26 cellular contexts compared by ENCODE assay signal in the genomic region with DNA sequence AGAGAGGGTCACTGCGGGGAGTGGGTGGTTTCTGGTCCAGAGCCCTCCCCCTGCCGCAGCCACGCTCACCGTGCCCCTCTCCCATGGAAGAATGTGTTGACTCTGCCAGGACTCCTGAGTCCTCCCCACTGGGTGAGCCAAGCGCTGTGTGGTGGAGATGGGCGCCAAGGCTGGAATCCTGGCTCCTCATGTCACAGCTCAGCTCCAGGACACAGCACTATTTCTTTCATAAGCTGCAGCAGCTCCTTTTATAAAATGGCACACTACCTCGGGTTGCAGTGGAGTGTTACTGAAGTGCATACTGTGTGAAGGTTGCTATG.
DNase-seq lines count a peak whose midpoint lies in the region; ATAC-seq, FAIRE-seq and TF ChIP-seq lines count a peak whose summit lies in the region.
"Had no signal": no experiment of that assay in that cellular context is flagged by ENCODE, and none has a peak within 500 bp of the region (broad histone marks: within the 10 kb centered on the region; RNA-seq: fewer than 3 reads in every experiment).

No MANE protein-coding gene starts in this region.

- no peak overlapping the region for H2AK5ac ChIP-seq in H9 (ENCODE audit: insufficient read length, low read length)

- no peak overlapping the region for H3T11ph ChIP-seq in H9 (ENCODE audit: low read length)

- H4K91ac ChIP-seq in H9 (ENCODE audit: insufficient read length, low read depth, low read length): no peak overlapping the region

- no peaks in the 10 kb centered on the region for H3K9me3 Mint-ChIP-seq in MCF 10A (ENCODE audit: unreplicated experiment)
- H3K9me3 Mint-ChIP-seq in progenitor cell of endocrine pancreas (ENCODE audit: low read depth): no peaks in the 10 kb centered on the region
- no peaks in the 10 kb centered on the region for H3K9me3 Mint-ChIP-seq in H9
- H3K9me3 Mint-ChIP-seq: CD4-positive, alpha-beta T cell; CD8-positive, alpha-beta memory T cell had no signal

- H4K20me1 ChIP-seq in mammary epithelial cell (ENCODE audit: insufficient read depth, low read length): no peaks in the 10 kb centered on the region
- no peaks in the 10 kb centered on the region for H4K20me1 ChIP-seq in H9 (ENCODE audit: control insufficient read depth, insufficient read depth, insufficient read length)
- H4K20me1 ChIP-seq: BLaER1 treated with 17β-estradiol and CSF1 and Interleukin-3, amounts not matched to agents 10 nM and 100 nM had no signal

- in situ Hi-C loops in mammary epithelial cell (cut with MboI; ENCODE audit: low sequenced_read_pairs in 2 of 2): loop anchor here in 1 of 2 donors (25.0 kb wide), 2 partner anchors 250 to 450 kb away; a partner anchor contains a TSS

- no peak overlapping the region for H3K18ac ChIP-seq in H9 (ENCODE audit: insufficient read length, low read depth, low read length)

- H3K4ac ChIP-seq in H9 (ENCODE audit: low read depth, low read length): no peak overlapping the region

- H3K9ac ChIP-seq in mammary epithelial cell (ENCODE audit: insufficient read depth, low read length) (no peak overlapping the region), kidney (ENCODE audit: low read length in 2 of 2) (no peak overlapping the region), skeletal muscle tissue (ENCODE audit: low read depth in 1 of 3, low read length in 3 of 3) (peak overlapping the region; percentile 22 to 68 (median 46)), H9 (ENCODE audit: extremely low read depth, insufficient read length, low read length) (no peak overlapping the region)
- H3K9ac ChIP-seq: BLaER1 treated with 17β-estradiol and CSF1 and Interleukin-3, amounts not matched to agents 10 nM and 100 nM; GM23248 had no signal

- H3K4me3 Mint-ChIP-seq in MCF 10A (ENCODE audit: unreplicated experiment) (no peak overlapping the region), progenitor cell of endocrine pancreas (ENCODE audit: low read depth) (no peak overlapping the region), H9 (no peak overlapping the region)
- H3K4me3 Mint-ChIP-seq: CD14-positive monocyte; CD4-positive, alpha-beta T cell; CD8-positive, alpha-beta memory T cell had no signal

- no peak overlapping the region for H4K8ac ChIP-seq in H9 (replicated peaks; ENCODE audit: insufficient read length, low read depth, low read length)

- H2AFZ ChIP-seq in mammary epithelial cell (ENCODE audit: low read depth, low read length): peak overlapping the region; percentile 82
- H2AFZ ChIP-seq in H9 (ENCODE audit: low read length): no peak overlapping the region
- H2AFZ ChIP-seq: GM23248 had no signal

- H3K27ac ChIP-seq in mammary epithelial cell (ENCODE audit: insufficient read depth, low read depth, low read length) (no peak overlapping the region), kidney (ENCODE audit: low read depth in 2 of 2, low read length in 2 of 2) (no peak overlapping the region), skeletal muscle tissue (ENCODE audit: low read depth, low read length) (peak overlapping the region; percentile 45), H9 (ENCODE audit: insufficient read length, low read depth, low read length) (no peak overlapping the region)
- H3K27ac ChIP-seq: A549; BLaER1 treated with 17β-estradiol and CSF1 and Interleukin-3, amounts not matched to agents 10 nM and 100 nM; GM23248 had no signal

- no peak overlapping the region for H2BK12ac ChIP-seq in H9 (ENCODE audit: insufficient read length, low read depth, low read length)

- FAIRE-seq in kidney (lab: Jason Lieb, UNC): no peak
- FAIRE-seq: A549, D721Med, G401.6, GM12892, H1 had no signal

- no peak overlapping the region for H2BK120ac ChIP-seq in H9 (ENCODE audit: low read depth, low read length, poor library complexity, severe bottlenecking)

- H3K56ac ChIP-seq in H9 (ENCODE audit: insufficient read length, low read depth, low read length): no peak overlapping the region

- ATAC-seq in GM18520 (IDR thresholded peaks at IDR 0.05; ENCODE audit: unreplicated experiment): no peak
- no peak for ATAC-seq in GM18861 (IDR thresholded peaks at IDR 0.05; ENCODE audit: unreplicated experiment)
- ATAC-seq: A549, HCT116 had no signal

- no peaks in the 10 kb centered on the region for H3K79me2 ChIP-seq in mammary epithelial cell (ENCODE audit: insufficient read depth, low read length)
- no peaks in the 10 kb centered on the region for H3K79me2 ChIP-seq in H9 (ENCODE audit: insufficient read depth, low read length)

- DNase-seq in mammary epithelial cell (no peak), MCF 10A (ENCODE audit: unreplicated experiment) (no peak), kidney (peak; percentile 49), progenitor cell of endocrine pancreas (ENCODE audit: low spot score, unreplicated experiment) (no peak), H9 (no peak)
- DNase-seq: 8988T; ACHN; AML-193; BE2C; CD4-positive, alpha-beta T cell; CD8-positive, alpha-beta memory T cell; DMS 273 treated with DMSO at 0.1 percent for 48 hours; DND-41; GM23248; H7 had no signal

- dilution Hi-C loops in mammary epithelial cell (cut with HindIII; ENCODE audit: low sequenced_read_pairs): no loop called here

- H3K27ac Mint-ChIP-seq in MCF 10A (ENCODE audit: low read depth, unreplicated experiment) (no peak overlapping the region), progenitor cell of endocrine pancreas (peak overlapping the region; percentile 15), H9 (no peak overlapping the region)
- H3K27ac Mint-ChIP-seq: CD14-positive monocyte; CD4-positive, alpha-beta T cell; CD8-positive, alpha-beta memory T cell had no signal

- H3K4me1 Mint-ChIP-seq in MCF 10A (ENCODE audit: insufficient read depth, unreplicated experiment): no peaks in the 10 kb centered on the region
- no peaks in the 10 kb centered on the region for H3K4me1 Mint-ChIP-seq in progenitor cell of endocrine pancreas (ENCODE audit: low read depth)
- peaks cover 15 to 27% of the 10 kb centered on the region in 2 experiments for H3K4me1 Mint-ChIP-seq in H9
- H3K4me1 Mint-ChIP-seq: CD14-positive monocyte; CD8-positive, alpha-beta memory T cell had no signal

- H3K27me3 ChIP-seq in mammary epithelial cell (ENCODE audit: insufficient read depth, low read length): no peaks in the 10 kb centered on the region
- H3K27me3 ChIP-seq in skeletal muscle tissue (ENCODE audit: control insufficient read depth in 3 of 3, insufficient read depth in 3 of 3, low read length in 3 of 3): no peaks in the 10 kb centered on the region
- no peaks in the 10 kb centered on the region for H3K27me3 ChIP-seq in H9 (ENCODE audit: insufficient read depth, low read length)
- H3K27me3 ChIP-seq: BLaER1 treated with 17β-estradiol and CSF1 and Interleukin-3, amounts not matched to agents 10 nM and 100 nM had no signal

- H4K5ac ChIP-seq in H9 (ENCODE audit: insufficient read length, low read depth, low read length): no peak overlapping the region

- POLR2A ChIA-PET in MCF 10A (lab: Yijun Ruan, JAX): no interaction called here

- no peaks in the 10 kb centered on the region for H3K9me3 ChIP-seq in mammary epithelial cell (replicated peaks; ENCODE audit: insufficient read depth, low read length)
- no peaks in the 10 kb centered on the region for H3K9me3 ChIP-seq in kidney (ENCODE audit: control insufficient read depth in 1 of 2, low read length in 2 of 2)
- no peaks in the 10 kb centered on the region for H3K9me3 ChIP-seq in skeletal muscle tissue (ENCODE audit: control insufficient read depth in 3 of 3, low read length in 3 of 3)
- H3K9me3 ChIP-seq in H9 (ENCODE audit: control insufficient read depth, low read depth, low read length): no peaks in the 10 kb centered on the region
- H3K9me3 ChIP-seq: A549; BE2C; BLaER1 treated with 17β-estradiol and CSF1 and Interleukin-3, amounts not matched to agents 10 nM and 100 nM had no signal

- BruUV-seq in mammary epithelial cell (replicated peaks; lab: Mats Ljungman, UMichigan) (no TSS peak), MCF 10A (replicated peaks; lab: Mats Ljungman, UMichigan) (no TSS peak)

- H3K4me2 ChIP-seq in mammary epithelial cell (ENCODE audit: insufficient read depth, low read depth, low read length): peak overlapping the region; percentile 1
- no peak overlapping the region for H3K4me2 ChIP-seq in H9 (ENCODE audit: insufficient read depth, insufficient read length, low read length)
- H3K4me2 ChIP-seq: A549; BLaER1 treated with 17β-estradiol and CSF1 and Interleukin-3, amounts not matched to agents 10 nM and 100 nM had no signal

- H3K79me1 ChIP-seq in H9 (ENCODE audit: insufficient read depth, low read depth, low read length, poor library complexity, severe bottlenecking): no peaks in the 10 kb centered on the region

- H3K23me2 ChIP-seq in H9 (ENCODE audit: insufficient read length, low read depth, low read length, poor library complexity, severe bottlenecking): no peaks in the 10 kb centered on the region

- H2BK5ac ChIP-seq in H9 (ENCODE audit: insufficient read length, low read length): no peak overlapping the region

- TF ChIP-seq CTCF in mammary epithelial cell (conservative IDR thresholded peaks at IDR 0.05 in 1 of 2, IDR thresholded peaks at IDR 0.05 in 1 of 2; ENCODE audit: extremely low read depth in 1 of 2, insufficient read depth in 1 of 2, low read depth in 1 of 2, low read length in 2 of 2): no peak
- TF ChIP-seq CTCF in MCF 10A (IDR thresholded peaks at IDR 0.05; ENCODE audit: unreplicated experiment): no peak
- TF ChIP-seq CTCF in kidney (IDR thresholded peaks at IDR 0.05; ENCODE audit: borderline replicate concordance, extremely low read depth, insufficient read depth): no peak
- TF ChIP-seq CTCF in progenitor cell of endocrine pancreas (IDR thresholded peaks at IDR 0.05; ENCODE audit: unreplicated experiment): no peak
- no peak for TF ChIP-seq CTCF in H9 (conservative IDR thresholded peaks at IDR 0.05)

- H3K4me3 ChIP-seq in mammary epithelial cell (replicated peaks in 1 of 3; ENCODE audit: insufficient read depth in 1 of 3, low read depth in 2 of 3, low read length in 3 of 3): no peak overlapping the region
- H3K4me3 ChIP-seq in kidney (ENCODE audit: low read length in 2 of 2): no peak overlapping the region
- H3K4me3 ChIP-seq in skeletal muscle tissue (ENCODE audit: low read length in 3 of 3): peak overlapping the region in 1 of 3 donors; percentile 6
- H3K4me3 ChIP-seq: A549; BLaER1 treated with 17β-estradiol and CSF1 and Interleukin-3, amounts not matched to agents 10 nM and 100 nM; GM23248 had no signal

- CTCF ChIA-PET in mammary epithelial cell (lab: Charles Lee; ENCODE audit: low non-redundant PET) (no interaction called here), MCF 10A (lab: Yijun Ruan, JAX) (interaction anchor here (0.6 to 3.5 kb wide), 5 partner anchors 11 to 1792 kb away, joined by 3 to 29 read pairs (median 3); no protein-coding TSS in a partner anchor)

- intact Hi-C loops in mammary epithelial cell (cut with micrococcal nuclease): no loop called here
- intact Hi-C loops in MCF 10A (cut with micrococcal nuclease): no loop called here
- intact Hi-C loops in kidney (cut with DNase I): no loop called here

- H3K36me3 Mint-ChIP-seq in MCF 10A (ENCODE audit: insufficient read depth, unreplicated experiment): no peaks in the 10 kb centered on the region
- H3K36me3 Mint-ChIP-seq in progenitor cell of endocrine pancreas (ENCODE audit: insufficient read depth): peaks cover 15% of the 10 kb centered on the region
- H3K36me3 Mint-ChIP-seq in H9 (ENCODE audit: insufficient read depth in 1 of 3, low read depth in 3 of 3): 0 out of 7 replicates have a peak, but pooled peaks cover 0 to 4% (median 2%) of the 10 kb centered on the region in 3 experiments
- H3K36me3 Mint-ChIP-seq: CD14-positive monocyte had no signal

- H3K36me3 ChIP-seq in mammary epithelial cell (ENCODE audit: insufficient read depth, low read length) (no peaks in the 10 kb centered on the region), kidney (ENCODE audit: control insufficient read depth in 1 of 2, insufficient read depth in 2 of 2, low read length in 2 of 2) (no peaks in the 10 kb centered on the region), skeletal muscle tissue (ENCODE audit: control insufficient read depth in 3 of 3, insufficient read depth in 3 of 3, low read length in 3 of 3) (no peaks in the 10 kb centered on the region)
- H3K36me3 ChIP-seq: BE2C; BLaER1 treated with 17β-estradiol and CSF1 and Interleukin-3, amounts not matched to agents 10 nM and 100 nM had no signal

- WGBS in mammary epithelial cell (ENCODE audit: low coverage, missing lambda C conversion rate): 30% methylated on average over 7 of the region's 7 CpGs
- WGBS in H9 (ENCODE audit: extremely low coverage, insufficient read length, low lambda C conversion rate): no CpG with 5 or more reads among the region's 7 CpGs

- peaks cover 40% of the 10 kb centered on the region for H3K4me1 ChIP-seq in mammary epithelial cell (ENCODE audit: insufficient read depth, low read length)
- H3K4me1 ChIP-seq in kidney (ENCODE audit: control insufficient read depth in 1 of 2, insufficient read depth in 1 of 2, low read depth in 1 of 2, low read length in 2 of 2): no peaks in the 10 kb centered on the region
- peaks cover 30 to 68% (median 45%) of the 10 kb centered on the region in 3 donors for H3K4me1 ChIP-seq in skeletal muscle tissue (ENCODE audit: control insufficient read depth in 3 of 3, insufficient read depth in 3 of 3, low read length in 3 of 3)
- no peaks in the 10 kb centered on the region for H3K4me1 ChIP-seq in H9 (ENCODE audit: insufficient read depth, low read length)
- H3K4me1 ChIP-seq: A549, BE2C had no signal

- H3K27me3 Mint-ChIP-seq in MCF 10A (ENCODE audit: insufficient read depth, unreplicated experiment) (peaks cover 40% of the 10 kb centered on the region), progenitor cell of endocrine pancreas (no peaks in the 10 kb centered on the region), H9 (ENCODE audit: low read depth) (peaks cover 7% of the 10 kb centered on the region; the same call in 1 of the 2 replicates)

- no peak overlapping the region for H3K23ac ChIP-seq in H9 (ENCODE audit: insufficient read length, low read depth, low read length)

- H2BK20ac ChIP-seq in H9 (ENCODE audit: low read depth, low read length, poor library complexity, severe bottlenecking): no peak overlapping the region

- H3K14ac ChIP-seq in H9 (ENCODE audit: insufficient read depth, low read length): no peak overlapping the region

- H2BK15ac ChIP-seq in H9 (ENCODE audit: low read depth, low read length): no peak overlapping the region

Comparison
In these comparisons a context has a peak if more than half of its experiments do, and no peak if none do; other contexts are left out.
1. H3K9ac ChIP-seq: peak in skeletal muscle tissue (3 of 3); none in mammary epithelial cell (single experiment), kidney (0 of 2) and H9 (single experiment).